ENCODE assay signal across 12 cellular contexts in the genomic region with DNA sequence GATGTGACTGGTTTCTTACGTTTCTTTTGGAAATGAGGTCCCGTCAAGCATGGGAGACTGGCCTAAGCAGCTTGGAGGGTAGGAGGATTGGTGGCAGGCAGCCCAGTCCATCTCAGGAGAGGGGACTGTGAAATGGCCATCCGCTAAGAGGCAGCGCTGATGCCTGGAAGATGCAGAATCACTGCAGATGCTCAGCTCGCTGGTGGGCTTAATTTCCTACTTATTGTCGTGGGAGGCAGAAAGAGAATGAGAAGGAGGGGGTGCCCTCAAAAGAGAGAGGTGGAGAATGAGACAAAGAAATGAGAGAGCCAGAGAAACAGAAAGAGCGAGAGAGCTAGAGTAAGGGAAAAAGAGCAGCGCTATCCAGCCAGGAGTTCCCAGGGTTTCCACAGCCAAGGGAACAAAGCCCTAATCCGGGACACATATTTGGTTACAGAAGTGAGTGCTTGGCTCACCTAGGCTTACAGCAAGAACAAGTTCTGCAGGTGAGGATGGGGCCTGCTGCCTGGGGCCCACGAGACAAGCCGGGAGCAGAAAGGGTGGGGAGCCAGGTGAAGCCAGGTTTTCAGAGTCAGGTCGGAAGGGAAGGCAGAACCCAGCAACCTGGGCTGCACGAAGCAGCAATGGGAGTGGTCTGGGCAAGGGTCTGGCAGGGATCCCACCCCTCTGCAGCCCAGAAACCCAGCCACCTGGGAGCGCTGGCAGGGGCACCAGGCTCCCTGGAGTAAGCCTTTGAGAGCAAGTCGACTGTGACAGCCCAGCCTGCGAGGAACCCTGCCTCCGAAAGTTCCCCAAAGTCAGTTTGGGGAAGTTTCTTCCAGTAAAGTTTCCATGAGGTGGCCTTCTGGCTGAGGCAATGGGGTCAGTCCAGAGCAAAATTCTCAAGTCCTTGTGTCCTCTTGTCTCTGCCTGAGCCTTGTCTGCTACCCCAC. TPM values are rescaled to one million over a fixed set of nuclear protein-coding genes. Genes with fewer than 3 reads are reported as not detected.
A peak's percentile ranks its signal among the peaks of the same experiment; 100 is the strongest.
DNase-seq lines count a peak whose midpoint lies in the region; ATAC-seq and TF ChIP-seq lines count a peak whose summit lies in the region.
"Had no signal": no experiment of that assay in that cellular context is flagged by ENCODE, and none has a peak within 500 bp of the region (broad histone marks: within the 10 kb centered on the region; RNA-seq: fewer than 3 reads in every experiment).

No MANE protein-coding gene starts in this region.

- H3K36me3 ChIP-seq in psoas muscle (ENCODE audit: insufficient read depth in 1 of 2, low read depth in 1 of 2): no peaks in the 10 kb centered on the region

- H3K9me3 Mint-ChIP-seq in WTC11: no peaks in the 10 kb centered on the region
- no peaks in the 10 kb centered on the region for H3K9me3 Mint-ChIP-seq in nephron
- H3K9me3 Mint-ChIP-seq: natural killer cell had no signal

- H3K36me3 Mint-ChIP-seq in WTC11: no peaks in the 10 kb centered on the region
- no peaks in the 10 kb centered on the region for H3K36me3 Mint-ChIP-seq in nephron (ENCODE audit: low read depth)
- H3K36me3 Mint-ChIP-seq: natural killer cell had no signal

- H3K4me1 ChIP-seq in psoas muscle: peaks cover 1% of the 10 kb centered on the region

- H3K4me3 Mint-ChIP-seq in WTC11 (no peak overlapping the region), nephron (peak overlapping the region in 1 of 3 experiments; percentile 10)
- H3K4me3 Mint-ChIP-seq: activated CD8-positive, alpha-beta memory T cell treated with anti-CD3 and anti-CD28 coated beads, Interleukin-2, amount 10 ng/mL, durations not matched to agents 7 days and 5 days; natural killer cell had no signal

- ATAC-seq in WTC11 (no peak; the same call in 1 of the 2 replicates), GM19035 (IDR thresholded peaks at IDR 0.05; ENCODE audit: unreplicated experiment) (no peak), psoas muscle (no peak)
- ATAC-seq: activated CD8-positive, alpha-beta memory T cell treated with anti-CD3 and anti-CD28 coated beads, Interleukin-2, amount 10 ng/mL, durations not matched to agents 7 days and 5 days; heart left ventricle; natural killer cell had no signal

- H3K9me3 ChIP-seq in psoas muscle: no peaks in the 10 kb centered on the region
- H3K9me3 ChIP-seq: heart left ventricle had no signal

- peak overlapping the region; percentile 8; the same call in 1 of the 2 replicates for H3K27ac ChIP-seq in C4-2B
- no peak overlapping the region for H3K27ac ChIP-seq in psoas muscle

- DNase-seq in GM10248 (ENCODE audit: extremely low spot score) (peak; percentile 50), WTC11 (ENCODE audit: low spot score) (no peak), psoas muscle (no peak)
- DNase-seq in stimulated activated naive CD4-positive, alpha-beta T cell treated with Interleukin-2 at 50 U/mL for 16 hours (lab: John Stamatoyannopoulos, UW): no peak
- DNase-seq in stimulated activated CD4-positive, alpha-beta T cell treated with anti-CD3 and anti-CD28 coated beads, Interleukin-12 subunit alpha, Interleukin-12 subunit beta, amount 100 ng/mL, for 4 hours: no peak
- DNase-seq: activated CD8-positive, alpha-beta memory T cell treated with anti-CD3 and anti-CD28 coated beads, Interleukin-2, amount 10 ng/mL, durations not matched to agents 7 days and 5 days; GOT3; natural killer cell had no signal

- H3K4me3 ChIP-seq in psoas muscle: no peak overlapping the region
- H3K4me3 ChIP-seq: heart left ventricle had no signal

- CTCF ChIA-PET in GM10248 (lab: Yijun Ruan, JAX): interaction anchor here (0.7 to 15.8 kb wide), 4 partner anchors 14 to 52 kb away, joined by 3 to 161 read pairs (median 3); no protein-coding TSS in a partner anchor
- CTCF ChIA-PET in WTC11 (lab: Charles Lee): interaction anchor here (0.5 to 3.7 kb wide), 5 partner anchors 14 to 295 kb away, joined by 3 to 30 read pairs (median 4); no protein-coding TSS in a partner anchor

- WGBS in psoas muscle, 3 donors: 76 to 80% (median 78%) methylated on average over 17 of the region's 17 CpGs

- H3K4me1 Mint-ChIP-seq in WTC11 (peaks cover 14% of the 10 kb centered on the region), nephron (peaks cover 25% of the 10 kb centered on the region)

- POLR2A ChIA-PET in GM10248 (lab: Yijun Ruan, JAX): interaction anchor here (0.6 kb wide), 1 partner anchor 42 kb away, joined by 3 read pairs; no protein-coding TSS in a partner anchor
- POLR2A ChIA-PET in WTC11 (lab: Charles Lee): interaction anchor here (0.6 kb wide), 2 partner anchors 13 to 424 kb away, joined by 3 to 8 read pairs; no protein-coding TSS in a partner anchor

- intact Hi-C loops in psoas muscle (cut with DNase I): no loop called here

- no peaks in the 10 kb centered on the region for H3K27me3 ChIP-seq in psoas muscle (ENCODE audit: insufficient read depth in 3 of 3, low read length in 2 of 3)
- H3K27me3 ChIP-seq: heart left ventricle had no signal

- H3K27me3 Mint-ChIP-seq in WTC11 (ENCODE audit: low read depth) (no peaks in the 10 kb centered on the region), nephron (ENCODE audit: low read depth) (peaks cover 4% of the 10 kb centered on the region)
- H3K27me3 Mint-ChIP-seq: activated CD8-positive, alpha-beta memory T cell treated with anti-CD3 and anti-CD28 coated beads, Interleukin-2, amount 10 ng/mL, durations not matched to agents 7 days and 5 days had no signal

- peak overlapping the region; percentile 75 for H3K27ac Mint-ChIP-seq in WTC11
- H3K27ac Mint-ChIP-seq in nephron: peak overlapping the region; percentile 45 to 70 (median 63)
- H3K27ac Mint-ChIP-seq: activated CD8-positive, alpha-beta memory T cell treated with anti-CD3 and anti-CD28 coated beads, Interleukin-2, amount 10 ng/mL, durations not matched to agents 7 days and 5 days; natural killer cell had no signal

- TF ChIP-seq CTCF in C4-2B (conservative IDR thresholded peaks at IDR 0.05) (no peak), GM10248 (IDR thresholded peaks at IDR 0.05; ENCODE audit: control extremely low read depth, extremely low read depth, low read depth, missing control alignments) (no peak), WTC11 (IDR thresholded peaks at IDR 0.05) (no peak), nephron (IDR thresholded peaks at IDR 0.05; ENCODE audit: unreplicated experiment in 3 of 3) (no peak), psoas muscle (IDR thresholded peaks at IDR 0.05) (no peak)

TF ChIP-seq in WTC11, 78 proteins besides CTCF, POLR2A, EP300 and RAD21 (continues in another document):
- no peak for TF ChIP-seq ERG (CRISPR knock-in tag; IDR thresholded peaks at IDR 0.05)
- no peak for TF ChIP-seq EMX1 (CRISPR knock-in tag; IDR thresholded peaks at IDR 0.05)
- TF ChIP-seq, protein P1, sequence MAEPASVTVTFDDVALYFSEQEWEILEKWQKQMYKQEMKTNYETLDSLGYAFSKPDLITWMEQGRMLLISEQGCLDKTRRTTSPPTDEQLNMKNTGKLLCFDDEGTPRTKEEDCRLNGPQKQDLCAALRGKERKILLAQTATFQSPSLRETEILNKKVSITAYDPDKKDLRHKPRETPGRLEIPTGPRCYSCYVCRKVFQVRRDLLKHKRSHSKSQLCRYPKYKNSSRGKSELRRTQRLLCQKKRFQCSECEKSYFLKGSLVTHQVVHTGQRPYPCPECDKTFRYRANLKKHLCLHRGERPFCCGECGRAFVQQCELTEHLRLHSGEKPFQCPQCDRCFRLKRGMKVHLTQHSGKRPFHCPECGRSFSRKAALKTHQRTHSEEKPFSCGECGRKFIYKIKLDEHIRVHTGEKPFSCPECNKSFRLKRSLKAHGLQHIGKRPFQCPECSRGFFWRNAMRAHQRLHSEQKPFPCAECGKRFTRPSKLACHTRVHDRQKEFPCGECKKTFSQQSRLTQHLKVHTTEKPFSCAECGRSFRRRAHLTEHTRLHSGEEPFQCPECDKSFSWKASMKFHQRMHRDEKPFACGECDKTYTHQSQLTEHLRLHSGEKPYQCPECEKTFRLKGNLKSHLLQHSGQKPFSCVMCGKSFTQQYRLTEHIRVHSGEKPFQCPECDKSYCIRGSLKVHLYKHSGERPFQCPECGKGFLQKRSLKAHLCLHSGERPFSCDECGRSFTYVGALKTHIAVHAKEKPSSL (CRISPR knock-in tag; conservative IDR thresholded peaks at IDR 0.05): no peak
- TF ChIP-seq ZNF416 (CRISPR knock-in tag; IDR thresholded peaks at IDR 0.05): no peak
- no peak for TF ChIP-seq ZNF396 (CRISPR knock-in tag; IDR thresholded peaks at IDR 0.05; ENCODE audit: borderline replicate concordance)
- TF ChIP-seq, protein P2, sequence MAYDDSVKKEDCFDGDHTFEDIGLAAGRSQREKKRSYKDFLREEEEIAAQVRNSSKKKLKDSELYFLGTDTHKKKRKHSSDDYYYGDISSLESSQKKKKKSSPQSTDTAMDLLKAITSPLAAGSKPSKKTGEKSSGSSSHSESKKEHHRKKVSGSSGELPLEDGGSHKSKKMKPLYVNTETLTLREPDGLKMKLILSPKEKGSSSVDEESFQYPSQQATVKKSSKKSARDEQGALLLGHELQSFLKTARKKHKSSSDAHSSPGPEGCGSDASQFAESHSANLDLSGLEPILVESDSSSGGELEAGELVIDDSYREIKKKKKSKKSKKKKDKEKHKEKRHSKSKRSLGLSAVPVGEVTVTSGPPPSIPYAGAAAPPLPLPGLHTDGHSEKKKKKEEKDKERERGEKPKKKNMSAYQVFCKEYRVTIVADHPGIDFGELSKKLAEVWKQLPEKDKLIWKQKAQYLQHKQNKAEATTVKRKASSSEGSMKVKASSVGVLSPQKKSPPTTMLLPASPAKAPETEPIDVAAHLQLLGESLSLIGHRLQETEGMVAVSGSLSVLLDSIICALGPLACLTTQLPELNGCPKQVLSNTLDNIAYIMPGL (CRISPR knock-in tag; IDR thresholded peaks at IDR 0.05): no peak
- TF ChIP-seq ZNF121 (CRISPR knock-in tag; IDR thresholded peaks at IDR 0.05): no peak
- no peak for TF ChIP-seq ZMAT4 (CRISPR knock-in tag; IDR thresholded peaks at IDR 0.05)

RNA-seq across cellular contexts. Expression of gene ECE1, which starts 5.8 kb away (rescaled TPM):
- total RNA-seq in WTC11 (2021): 40.6 to 45.0 TPM (median 42.0 TPM) in 3 replicates
- 10 to 100 TPM; 12.3 to 24.9 (median 19.0) TPM for total RNA-seq in psoas muscle
- polyA plus RNA-seq in psoas muscle: 10 to 100 TPM; 12.2 to 14.6 (median 13.2) TPM
